22 cellular contexts compared by ENCODE assay signal in the genomic region with DNA sequence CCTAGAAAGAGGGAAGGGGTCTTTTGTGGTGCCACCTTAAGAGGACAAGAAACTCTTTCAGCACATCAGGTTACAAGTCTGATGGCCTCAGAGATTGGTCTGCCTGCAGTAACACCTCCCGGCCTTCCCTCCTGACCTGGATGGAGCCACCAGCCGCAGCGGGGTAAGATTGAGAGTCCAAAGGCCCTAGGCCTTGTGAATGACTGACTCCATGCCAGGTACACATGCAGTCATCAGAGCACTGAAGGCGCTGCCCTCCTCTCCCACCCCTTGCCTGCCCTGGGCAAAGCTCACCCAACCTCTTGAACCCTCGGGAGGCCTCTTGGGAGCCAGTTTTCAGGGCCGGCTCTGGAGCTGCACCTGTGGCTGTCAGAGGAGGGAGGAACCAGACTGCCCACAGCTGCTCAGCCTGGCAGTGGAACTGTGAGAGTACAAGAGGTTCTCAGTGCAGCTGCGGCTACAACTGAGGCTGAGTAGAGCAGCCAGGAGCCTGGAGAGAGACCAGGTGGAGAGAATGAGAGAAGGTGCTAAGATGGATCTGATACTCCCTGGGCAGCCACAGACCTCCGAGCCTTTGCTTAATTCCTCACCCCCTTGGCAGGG. TPM values are rescaled to one million over a fixed set of nuclear protein-coding genes. Genes with fewer than 3 reads are reported as not detected.
"Had no signal": no experiment of that assay in that cellular context is flagged by ENCODE, and none has a peak within 500 bp of the region (broad histone marks: within the 10 kb centered on the region; RNA-seq: fewer than 3 reads in every experiment).

No MANE protein-coding gene starts in this region.

- H3K36me3 ChIP-seq: adrenal gland, WERI-Rb-1 had no signal

- H3K4me3 Mint-ChIP-seq: activated CD8-positive, alpha-beta T cell treated with anti-CD3 and anti-CD28 coated beads for 36 hours; activated naive CD8-positive, alpha-beta T cell treated with anti-CD3 and anti-CD28 coated beads, Interleukin-2, amount 10 ng/mL, durations not matched to agents 7 days and 5 days had no signal

- H3K4me3 ChIP-seq: adrenal gland, PC-9 had no signal

- H3K36me3 Mint-ChIP-seq: activated naive CD8-positive, alpha-beta T cell treated with anti-CD3 and anti-CD28 coated beads, Interleukin-2, amount 10 ng/mL, durations not matched to agents 7 days and 5 days had no signal

- H3K27me3 Mint-ChIP-seq: activated CD8-positive, alpha-beta T cell treated with anti-CD3 and anti-CD28 coated beads for 36 hours had no signal

- DNase-seq: activated CD4-positive, alpha-beta T cell treated with anti-CD3 and anti-CD28 coated beads for 4 hours; activated CD8-positive, alpha-beta memory T cell treated with anti-CD3 and anti-CD28 coated beads, Interleukin-2, amount 50 U/mL, for 48 hours; activated CD8-positive, alpha-beta T cell treated with anti-CD3 and anti-CD28 coated beads for 36 hours; activated naive CD4-positive, alpha-beta T cell treated with anti-CD3 and anti-CD28 coated beads, Interleukin-2, amount 50 U/mL, for 16 hours; activated naive CD8-positive, alpha-beta T cell treated with anti-CD3 and anti-CD28 coated beads, Interleukin-2, amount 10 ng/mL, durations not matched to agents 7 days and 5 days; activated T-cell treated with anti-CD3 and anti-CD28 coated beads, Interleukin-2, amount 50 U/mL, for 1 hour; adrenal gland; anterior cingulate cortex; NCI-H1092; NCI-H1930; NCI-H2171; NCI-H226; NCI-H69; PC-9; SK-N-SH; T-helper 1 cell; WERI-Rb-1 had no signal

- ATAC-seq: activated CD4-positive, CD25-positive, alpha-beta regulatory T cell treated with anti-CD3 and anti-CD28 coated beads, Interleukin-2, amount 50 U/mL, for 24 hours; activated CD8-positive, alpha-beta T cell treated with anti-CD3 and anti-CD28 coated beads for 36 hours had no signal

- H3K4me2 ChIP-seq: KMS-11, PC-9, SK-N-SH had no signal

- H3K27ac ChIP-seq: adrenal gland, KMS-11, PC-9, WERI-Rb-1 had no signal

- H3K9ac ChIP-seq: KMS-11, SK-N-SH had no signal

- H2AFZ ChIP-seq: PC-9 had no signal

- H3K27me3 ChIP-seq: adrenal gland had no signal

- H3K4me1 ChIP-seq: adrenal gland had no signal

- H3K27ac Mint-ChIP-seq: activated CD8-positive, alpha-beta T cell treated with anti-CD3 and anti-CD28 coated beads for 36 hours; activated naive CD8-positive, alpha-beta T cell treated with anti-CD3 and anti-CD28 coated beads, Interleukin-2, amount 10 ng/mL, durations not matched to agents 7 days and 5 days had no signal

RNA-seq across cellular contexts. Expression of gene C13orf42, which starts 23.8 kb away (rescaled TPM):
- total RNA-seq: activated CD8-positive, alpha-beta T cell treated with anti-CD3 and anti-CD28 coated beads for 36 hours; activated naive CD8-positive, alpha-beta T cell treated with anti-CD3 and anti-CD28 coated beads, Interleukin-2, amount 10 ng/mL, durations not matched to agents 7 days and 5 days; adrenal gland; cardiac septum; MCF 10A; PC-9; T-helper 2 cell treated with Interferon-gamma antibody and Interleukin-4, amounts not matched to agents 100 ng/mL and 5 ng/mL, for 36 hours had no signal
- polyA plus RNA-seq: adrenal gland, SK-N-SH had no signal
